Comparison of ENCODE assay signal across 15 cellular contexts in genomic region chrX:68835468-68835867, GRCh38. TPM values are rescaled to one million over a fixed set of nuclear protein-coding genes. Genes with fewer than 3 reads are reported as not detected.
DNase-seq lines count a peak whose midpoint lies in the region; TF ChIP-seq lines count a peak whose summit lies in the region.
"Had no signal": no experiment of that assay in that cellular context is flagged by ENCODE, and none has a peak within 500 bp of the region (broad histone marks: within the 10 kb centered on the region; RNA-seq: fewer than 3 reads in every experiment).

No MANE protein-coding gene starts in this region.

- H3K4me2 ChIP-seq in BLaER1 treated with 17β-estradiol and CSF1 and Interleukin-3, amounts not matched to agents 10 nM and 100 nM: peak overlapping the region in 9 of 11 experiments; percentile 1 to 92 (median 81); a peak in 16 of 22 replicates

- CTCF ChIA-PET in RWPE1 (lab: Yijun Ruan, JAX): interaction anchor here (0.7 to 0.9 kb wide), 2 partner anchors 74 to 387 kb away, joined by 3 read pairs; no protein-coding TSS in a partner anchor

- H4K20me1 ChIP-seq in BLaER1 treated with 17β-estradiol and CSF1 and Interleukin-3, amounts not matched to agents 10 nM and 100 nM: peaks cover 11 to 92% (median 86%) of the 10 kb centered on the region in 11 experiments; a peak in 19 of 22 replicates

- H3K9ac ChIP-seq in BLaER1 treated with 17β-estradiol and CSF1 and Interleukin-3, amounts not matched to agents 10 nM and 100 nM: no peak overlapping the region
- H3K9ac ChIP-seq: GM23248 had no signal

- no peak overlapping the region for H3K4me3 ChIP-seq in BLaER1 treated with 17β-estradiol and CSF1 and Interleukin-3, amounts not matched to agents 10 nM and 100 nM
- H3K4me3 ChIP-seq in stomach: no peak overlapping the region
- H3K4me3 ChIP-seq in prostate gland: no peak overlapping the region
- H3K4me3 ChIP-seq: GM23248 had no signal

- POLR2A ChIA-PET in RWPE1 (lab: Yijun Ruan, JAX; ENCODE audit: low non-redundant PET): no interaction called here

- H3K4me1 ChIP-seq in BLaER1 treated with 17β-estradiol and CSF1 and Interleukin-3, amounts not matched to agents 10 nM and 100 nM: peaks cover 37 to 77% (median 63%) of the 10 kb centered on the region in 10 experiments
- peaks cover 0 to 45% (median 26%) of the 10 kb centered on the region in 4 donors for H3K4me1 ChIP-seq in stomach
- H3K4me1 ChIP-seq in prostate gland (replicated peaks): no peaks in the 10 kb centered on the region

- DNase-seq in RWPE1 (ENCODE audit: low spot score): no peak
- peak; percentile 24 for DNase-seq in islet precursor cell
- peak; percentile 4 for DNase-seq in stomach
- DNase-seq in prostate gland (ENCODE audit: low spot score): no peak
- no peak for DNase-seq in stimulated activated CD8-positive, alpha-beta memory T cell treated with anti-CD3 and anti-CD28 coated beads, Interleukin-4, amount 100 ng/mL, for 48 hours
- no peak for DNase-seq in SHP77 treated with DMSO at 0.1 percent for 48 hours (lab: John Stamatoyannopoulos, UW)
- DNase-seq: ACHN, DMS79 treated with DMSO at 0.1 percent for 48 hours, GDM1, GM23248, NCI-H1417 treated with DMSO at 0.1 percent for 48 hours, NCI-H2029, NCI-H69, PC-3 had no signal

- no peak overlapping the region; a peak in 1 of 22 replicates for H3K27ac ChIP-seq in BLaER1 treated with 17β-estradiol and CSF1 and Interleukin-3, amounts not matched to agents 10 nM and 100 nM
- H3K27ac ChIP-seq in RWPE1 (peak overlapping the region; percentile 92), stomach (no peak overlapping the region), prostate gland (no peak overlapping the region)
- H3K27ac ChIP-seq: GM23248 had no signal

- TF ChIP-seq CTCF in RWPE1 (conservative IDR thresholded peaks at IDR 0.05; ENCODE audit: low read depth) (no peak), stomach (IDR thresholded peaks at IDR 0.05) (no peak), prostate gland (IDR thresholded peaks at IDR 0.05) (no peak)

- H3K27me3 ChIP-seq in BLaER1 treated with 17β-estradiol and CSF1 and Interleukin-3, amounts not matched to agents 10 nM and 100 nM: peaks cover 40 to 93% (median 67%) of the 10 kb centered on the region in 11 experiments
- H3K27me3 ChIP-seq in stomach: peaks cover 0 to 3% (median 0%) of the 10 kb centered on the region in 3 donors
- no peaks in the 10 kb centered on the region for H3K27me3 ChIP-seq in prostate gland (replicated peaks; ENCODE audit: insufficient read depth)

- intact Hi-C loops in stomach (cut with DNase I; ENCODE audit: low total_unique reads) (loop anchor here (10.0 kb wide), 1 partner anchor 329 kb away; the partner anchor contains the start of gene PJA1), prostate gland (cut with DNase I) (loop anchor here (10.0 kb wide), 1 partner anchor 159 kb away; no protein-coding TSS in a partner anchor)

- H3K36me3 ChIP-seq in BLaER1 treated with 17β-estradiol and CSF1 and Interleukin-3, amounts not matched to agents 10 nM and 100 nM: peaks cover 9 to 40% (median 17%) of the 10 kb centered on the region in 11 experiments; a peak in 17 of 22 replicates
- H3K36me3 ChIP-seq in stomach (peaks cover 0 to 14% (median 12%) of the 10 kb centered on the region in 4 donors), prostate gland (no peaks in the 10 kb centered on the region)

- H3K9me3 ChIP-seq in BLaER1 treated with 17β-estradiol and CSF1 and Interleukin-3, amounts not matched to agents 10 nM and 100 nM (replicated peaks in 1 of 11): no peaks in the 10 kb centered on the region
- H3K9me3 ChIP-seq in stomach: no peaks in the 10 kb centered on the region
- no peaks in the 10 kb centered on the region for H3K9me3 ChIP-seq in prostate gland

- TF ChIP-seq EP300 in stomach (IDR thresholded peaks at IDR 0.05): no peak

- TF ChIP-seq POLR2A in stomach (IDR thresholded peaks at IDR 0.05): no peak
- TF ChIP-seq POLR2A in prostate gland (IDR thresholded peaks at IDR 0.05): no peak

- 78 to 94% (median 90%) methylated on average over 5 of the region's 5 CpGs for WGBS in stomach, 5 donors
- 100% methylated on average over 5 of the region's 5 CpGs for WGBS in prostate gland

RNA-seq across cellular contexts. Expression of gene EFNB1, which starts 6.6 kb away (rescaled TPM):
- total RNA-seq in stomach: 100 to 1,000 TPM in 1 of 5 donors, 10 to 100 TPM in 3, 1 to 10 TPM in 1; 5.8 to 160 (median 26.1) TPM
- polyA plus RNA-seq in stomach: 10 to 100 TPM in 2 of 3 donors, 1 to 10 TPM in 1; 9.2 to 15.0 (median 10.1) TPM
- 10 to 100 TPM; 19.9 to 40.1 TPM for total RNA-seq in prostate gland

Comparison
In these comparisons a context has a peak if more than half of its experiments do, and no peak if none do; other contexts are left out.
1. DNase-seq: peak in islet precursor cell (single experiment) and stomach (single experiment); none in RWPE1 (single experiment), prostate gland (single experiment), stimulated activated CD8-positive, alpha-beta memory T cell treated with anti-CD3 and anti-CD28 coated beads, Interleukin-4, amount 100 ng/mL, for 48 hours (single experiment) and SHP77 treated with DMSO at 0.1 percent for 48 hours (single experiment).